ENCODE assay signal across 9 cellular contexts in genomic region chr14:73566935-73567334, GRCh38. TPM values are rescaled to one million over a fixed set of nuclear protein-coding genes. Genes with fewer than 3 reads are reported as not detected.
DNase-seq lines count a peak whose midpoint lies in the region; ATAC-seq and TF ChIP-seq lines count a peak whose summit lies in the region.
"Not testable (repeated sequence)": the region's sequence is repeated elsewhere in the genome, so short reads cannot be mapped to it uniquely, and the experiment has no call there.
"Had no signal": no experiment of that assay in that cellular context is flagged by ENCODE, and none has a peak within 500 bp of the region (broad histone marks: within the 10 kb centered on the region; RNA-seq: fewer than 3 reads in every experiment).

No MANE protein-coding gene starts in this region.

- H3K27me3 ChIP-seq in naive thymus-derived CD4-positive, alpha-beta T cell (ENCODE audit: control insufficient read depth in 2 of 2, insufficient read depth in 2 of 2, low read length in 2 of 2) = not testable (repeated sequence)

- H3K4me3 ChIP-seq in naive thymus-derived CD4-positive, alpha-beta T cell (ENCODE audit: low read length) = peak overlapping the region; percentile 73

- CTCF ChIA-PET in Calu3 (lab: Charles Lee) = interaction anchor here (0.6 kb wide), 1 partner anchor 39 kb away, joined by 6 read pairs; no protein-coding TSS in a partner anchor
- CTCF ChIA-PET in naive thymus-derived CD4-positive, alpha-beta T cell (lab: Charles Lee) = interaction anchor here (4.6 kb wide), 1 partner anchor 57 kb away, joined by 41 read pairs; no protein-coding TSS in a partner anchor

- TF ChIP-seq CTCF in Calu3 (IDR thresholded peaks at IDR 0.05; ENCODE audit: unreplicated experiment); VCaP (conservative IDR thresholded peaks at IDR 0.05): not testable (repeated sequence)

- intact Hi-C loops in Calu3 (cut with micrococcal nuclease; ENCODE audit: unreplicated experiment) = not testable (repeated sequence)
- intact Hi-C loops in naive thymus-derived CD4-positive, alpha-beta T cell (cut with micrococcal nuclease) = loop anchor here in 1 of 2 donors (5.0 to 10.0 kb wide), 2 partner anchors 40 to 148 kb away; partner anchors contain the start of gene PNMA1

- not testable (repeated sequence) for H3K36me3 ChIP-seq in naive thymus-derived CD4-positive, alpha-beta T cell (ENCODE audit: control insufficient read depth in 2 of 3, insufficient read depth in 3 of 3, low read length in 3 of 3)

- H3K36me3 Mint-ChIP-seq in Calu3 (ENCODE audit: insufficient read depth, unreplicated experiment) = peaks cover 26% of the 10 kb centered on the region
- peaks cover 63% of the 10 kb centered on the region for H3K36me3 Mint-ChIP-seq in activated T-cell treated with anti-CD3 and anti-CD28 coated beads, Interleukin-2, amount 50 U/mL, for 24 hours (ENCODE audit: low read depth)
- peaks cover 14% of the 10 kb centered on the region for H3K36me3 Mint-ChIP-seq in activated naive CD8-positive, alpha-beta T cell
- H3K36me3 Mint-ChIP-seq in effector memory CD8-positive, alpha-beta T cell (ENCODE audit: insufficient read depth) = peaks cover 25% of the 10 kb centered on the region
- H3K36me3 Mint-ChIP-seq in naive thymus-derived CD4-positive, alpha-beta T cell = peaks cover 4 to 28% (median 22%) of the 10 kb centered on the region in 5 donors
- peaks cover 25 to 34% of the 10 kb centered on the region in 2 donors for H3K36me3 Mint-ChIP-seq in stimulated activated naive B cell treated with anti-CD40 and anti-IgM and Interleukin-4, amounts not matched to agents 10 μg/mL and 1 μg/mL and 100 μg/mL, for 72 hours

- not testable (repeated sequence) for H3K9me3 ChIP-seq in naive thymus-derived CD4-positive, alpha-beta T cell (ENCODE audit: control insufficient read depth in 2 of 3, low read length in 3 of 3)

- not testable (repeated sequence) for DNase-seq in Calu3; activated T-cell treated with anti-CD3 and anti-CD28 coated beads, Interleukin-2, amount 50 U/mL, for 24 hours; effector memory CD8-positive, alpha-beta T cell; naive thymus-derived CD4-positive, alpha-beta T cell; stimulated activated naive B cell treated with anti-CD40 and anti-IgM and Interleukin-4, amounts not matched to agents 10 μg/mL and 1 μg/mL and 100 μg/mL, for 72 hours

- POLR2A ChIA-PET in naive thymus-derived CD4-positive, alpha-beta T cell (lab: Charles Lee) = interaction anchor here (1.0 to 1.8 kb wide), 4 partner anchors 25 to 58 kb away, joined by 3 to 5 read pairs (median 4); partner anchors contain the start of genes ACOT4 and ACOT6

- H3K4me1 ChIP-seq in naive thymus-derived CD4-positive, alpha-beta T cell (ENCODE audit: control insufficient read depth in 2 of 2, insufficient read depth in 2 of 2, low read length in 2 of 2) = peaks cover 21% of the 10 kb centered on the region in 2 donors

- H3K4me3 Mint-ChIP-seq in Calu3 (ENCODE audit: low read depth, unreplicated experiment) = peak overlapping the region; percentile 86
- H3K4me3 Mint-ChIP-seq in activated T-cell treated with anti-CD3 and anti-CD28 coated beads, Interleukin-2, amount 50 U/mL, for 24 hours = peak overlapping the region; percentile 90
- peak overlapping the region; percentile 88 for H3K4me3 Mint-ChIP-seq in activated naive CD8-positive, alpha-beta T cell
- peak overlapping the region; percentile 92 to 95 for H3K4me3 Mint-ChIP-seq in effector memory CD8-positive, alpha-beta T cell
- peak overlapping the region; percentile 6 to 97 (median 94) for H3K4me3 Mint-ChIP-seq in naive thymus-derived CD4-positive, alpha-beta T cell
- H3K4me3 Mint-ChIP-seq in stimulated activated naive B cell treated with anti-CD40 and anti-IgM and Interleukin-4, amounts not matched to agents 10 μg/mL and 1 μg/mL and 100 μg/mL, for 72 hours = peak overlapping the region; percentile 21 to 44

- ATAC-seq in effector memory CD8-positive, alpha-beta T cell (replicated peaks); naive thymus-derived CD4-positive, alpha-beta T cell; stimulated activated naive B cell treated with anti-CD40 and anti-IgM and Interleukin-4, amounts not matched to agents 10 μg/mL and 1 μg/mL and 100 μg/mL, for 72 hours (replicated peaks): not testable (repeated sequence)

- not testable (repeated sequence) for H3K9me3 Mint-ChIP-seq in Calu3 (ENCODE audit: low read depth, unreplicated experiment); activated T-cell treated with anti-CD3 and anti-CD28 coated beads, Interleukin-2, amount 50 U/mL, for 24 hours; activated naive CD8-positive, alpha-beta T cell (ENCODE audit: low read depth); effector memory CD8-positive, alpha-beta T cell; stimulated activated naive B cell treated with anti-CD40 and anti-IgM and Interleukin-4, amounts not matched to agents 10 μg/mL and 1 μg/mL and 100 μg/mL, for 72 hours
- peaks cover 0 to 12% (median 4%) of the 10 kb centered on the region in 11 donors for H3K9me3 Mint-ChIP-seq in naive thymus-derived CD4-positive, alpha-beta T cell

- H3K27ac ChIP-seq in VCaP = peak overlapping the region; percentile 82
- H3K27ac ChIP-seq in naive thymus-derived CD4-positive, alpha-beta T cell (ENCODE audit: low read depth, low read length) = not testable (repeated sequence)

- not testable (repeated sequence) for BruUV-seq in Calu3 (replicated peaks; lab: Mats Ljungman, UMichigan)

- H3K27me3 Mint-ChIP-seq in Calu3 (ENCODE audit: unreplicated experiment); activated T-cell treated with anti-CD3 and anti-CD28 coated beads, Interleukin-2, amount 50 U/mL, for 24 hours; activated naive CD8-positive, alpha-beta T cell; effector memory CD8-positive, alpha-beta T cell; naive thymus-derived CD4-positive, alpha-beta T cell; stimulated activated naive B cell treated with anti-CD40 and anti-IgM and Interleukin-4, amounts not matched to agents 10 μg/mL and 1 μg/mL and 100 μg/mL, for 72 hours: not testable (repeated sequence)

- H3K27ac Mint-ChIP-seq in Calu3 (ENCODE audit: unreplicated experiment); stimulated activated naive B cell treated with anti-CD40 and anti-IgM and Interleukin-4, amounts not matched to agents 10 μg/mL and 1 μg/mL and 100 μg/mL, for 72 hours: not testable (repeated sequence)
- H3K27ac Mint-ChIP-seq in activated T-cell treated with anti-CD3 and anti-CD28 coated beads, Interleukin-2, amount 50 U/mL, for 24 hours = peak overlapping the region; percentile 98
- peak overlapping the region; percentile 28 for H3K27ac Mint-ChIP-seq in activated naive CD8-positive, alpha-beta T cell
- H3K27ac Mint-ChIP-seq in effector memory CD8-positive, alpha-beta T cell = peak overlapping the region; percentile 35 to 96
- H3K27ac Mint-ChIP-seq in naive thymus-derived CD4-positive, alpha-beta T cell = peak overlapping the region in 3 of 9 donors; percentile 79 to 95 (median 92)

- peaks cover 12% of the 10 kb centered on the region for H3K4me1 Mint-ChIP-seq in Calu3 (ENCODE audit: low read depth, unreplicated experiment)
- H3K4me1 Mint-ChIP-seq in activated T-cell treated with anti-CD3 and anti-CD28 coated beads, Interleukin-2, amount 50 U/mL, for 24 hours (ENCODE audit: low read depth) = peaks cover 48% of the 10 kb centered on the region
- peaks cover 44% of the 10 kb centered on the region for H3K4me1 Mint-ChIP-seq in activated naive CD8-positive, alpha-beta T cell (ENCODE audit: low read depth)
- H3K4me1 Mint-ChIP-seq in effector memory CD8-positive, alpha-beta T cell (ENCODE audit: low read depth in 2 of 2) = peaks cover 36 to 39% of the 10 kb centered on the region in 2 donors
- H3K4me1 Mint-ChIP-seq in naive thymus-derived CD4-positive, alpha-beta T cell = peaks cover 29 to 53% (median 46%) of the 10 kb centered on the region in 7 donors
- H3K4me1 Mint-ChIP-seq in stimulated activated naive B cell treated with anti-CD40 and anti-IgM and Interleukin-4, amounts not matched to agents 10 μg/mL and 1 μg/mL and 100 μg/mL, for 72 hours = peaks cover 28 to 42% of the 10 kb centered on the region in 2 donors

RNA-seq across cellular contexts. Expression of gene ACOT2, which starts 2.1 kb away (rescaled TPM):
- total RNA-seq in Calu3 (2022) = 18.5 and 21.9 TPM in 2 replicates
- 10 to 100 TPM in 2 of 5 experiments, 1 to 10 TPM in 3; 8.8 to 15.3 (median 9.8) TPM for total RNA-seq in naive thymus-derived CD4-positive, alpha-beta T cell
- polyA plus RNA-seq in naive thymus-derived CD4-positive, alpha-beta T cell = 10 to 100 TPM; 29.1 to 36.5 TPM

RNA-seq across cellular contexts. Expression of gene HEATR4, which starts 8.2 kb away (rescaled TPM):
- 0.10 TPM in 1 of 2 replicates, not detected in the other for total RNA-seq in Calu3 (2022)
- under 1 TPM in 1 of 5 experiments, not detected in 4; 0.65 TPM for total RNA-seq in naive thymus-derived CD4-positive, alpha-beta T cell
- polyA plus RNA-seq in naive thymus-derived CD4-positive, alpha-beta T cell = under 1 TPM in 1 of 2 donors, not detected in 1; 0.21 TPM
- polyA plus RNA-seq: AG04450 had no signal

RNA-seq across cellular contexts. Expression of gene ACOT4, which starts 24.7 kb away (rescaled TPM):
- total RNA-seq in Calu3 (2022) = 1.1 and 1.6 TPM in 2 replicates
- total RNA-seq in naive thymus-derived CD4-positive, alpha-beta T cell = 1 to 10 TPM in 1 of 5 experiments, under 1 TPM in 4; 0.69 to 1.0 (median 0.89) TPM
- polyA plus RNA-seq in naive thymus-derived CD4-positive, alpha-beta T cell = 1 to 10 TPM; 1.8 to 2.6 TPM

RNA-seq across cellular contexts. Expression of gene ACOT1, which starts 30.0 kb away (rescaled TPM):
- total RNA-seq in Calu3 (2022) = 3.6 and 4.5 TPM in 2 replicates
- 1 to 10 TPM; 1.4 to 4.1 (median 2.6) TPM for total RNA-seq in naive thymus-derived CD4-positive, alpha-beta T cell
- 1 to 10 TPM; 2.2 to 2.4 TPM for polyA plus RNA-seq in naive thymus-derived CD4-positive, alpha-beta T cell

RNA-seq across cellular contexts. Expression of gene ACOT6, which starts 45.4 kb away (rescaled TPM):
- total RNA-seq in Calu3 (2022) = not detected in 2 replicates
- total RNA-seq in naive thymus-derived CD4-positive, alpha-beta T cell = under 1 TPM in 1 of 5 experiments, not detected in 4; 0.27 TPM
- not detected for polyA plus RNA-seq in naive thymus-derived CD4-positive, alpha-beta T cell
- total RNA-seq: Daoy had no signal
- polyA plus RNA-seq: AG04450 had no signal

Comparison
In these comparisons a context has a peak if more than half of its experiments do, and no peak if none do; other contexts are left out.
1. H3K4me3 Mint-ChIP-seq: peak in every context shown above with its lines; median percentile 94 in naive thymus-derived CD4-positive, alpha-beta T cell; 94 in effector memory CD8-positive, alpha-beta T cell; 90 in activated T-cell treated with anti-CD3 and anti-CD28 coated beads, Interleukin-2, amount 50 U/mL, for 24 hours; 88 in activated naive CD8-positive, alpha-beta T cell; 86 in Calu3; 32 in stimulated activated naive B cell treated with anti-CD40 and anti-IgM and Interleukin-4, amounts not matched to agents 10 μg/mL and 1 μg/mL and 100 μg/mL, for 72 hours.